Comparison of ENCODE assay signal across 17 cellular contexts in the genomic region with DNA sequence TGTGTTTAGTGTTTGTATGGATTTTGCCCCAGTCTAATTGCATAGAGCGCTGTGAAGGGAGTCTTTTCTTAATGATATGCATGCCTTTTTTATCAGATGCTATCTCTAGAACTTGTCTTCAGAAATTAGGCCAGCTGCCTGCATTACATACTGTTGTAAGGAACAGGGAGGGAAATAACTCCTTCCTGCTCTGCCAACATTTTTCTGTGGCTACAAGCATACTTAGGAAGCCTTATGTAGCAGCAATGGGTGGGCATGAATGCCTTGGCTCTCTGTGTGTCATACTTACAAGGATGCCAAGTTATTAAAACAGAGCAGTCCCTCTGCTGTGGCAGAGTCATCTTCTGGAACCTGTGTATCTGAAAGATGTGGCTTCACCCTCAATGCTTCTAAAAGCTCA.
DNase-seq lines count a peak whose midpoint lies in the region; ATAC-seq and TF ChIP-seq lines count a peak whose summit lies in the region.
"Had no signal": no experiment of that assay in that cellular context is flagged by ENCODE, and none has a peak within 500 bp of the region (broad histone marks: within the 10 kb centered on the region; RNA-seq: fewer than 3 reads in every experiment).

No MANE protein-coding gene starts in this region.

- no peaks in the 10 kb centered on the region for H3K9me3 Mint-ChIP-seq in T-helper 2 cell treated with Interferon-gamma antibody and Interleukin-4, amounts not matched to agents 5 μg/mL and 100 μg/mL, for 36 hours
- H3K9me3 Mint-ChIP-seq: IgD-negative memory B cell had no signal

- DNase-seq in NCI-H69 (lab: John Stamatoyannopoulos, UW): peak; percentile 37
- peak; percentile 57 for DNase-seq in astrocyte of the hippocampus (ENCODE audit: low read depth, low spot score)
- DNase-seq in fibroblast of pulmonary artery (ENCODE audit: low read depth): peak; percentile 20
- peak; percentile 17 for DNase-seq in retinal pigment epithelial cell (ENCODE audit: low read depth)
- DNase-seq in HuH-7.5 (ENCODE audit: low spot score): no peak
- DNase-seq in NCI-H1092 treated with DMSO at 0.1 percent for 48 hours (lab: John Stamatoyannopoulos, UW): no peak
- no peak for DNase-seq in T-helper 2 cell treated with Interferon-gamma antibody and Interleukin-4, amounts not matched to agents 5 μg/mL and 100 μg/mL, for 36 hours (ENCODE audit: low spot score)
- DNase-seq: DMS153, H7, NCI-H146, NCI-H446, NCI-H748 treated with DMSO at 0.1 percent for 48 hours, Peyer's patch, SHP77 had no signal

- H3K36me3 Mint-ChIP-seq in T-helper 2 cell treated with Interferon-gamma antibody and Interleukin-4, amounts not matched to agents 5 μg/mL and 100 μg/mL, for 36 hours (ENCODE audit: low read depth): no peaks in the 10 kb centered on the region
- H3K36me3 Mint-ChIP-seq: IgD-negative memory B cell had no signal

- H3K4me3 ChIP-seq in fibroblast of pulmonary artery (replicated peaks; ENCODE audit: low read depth, low read length) (no peak overlapping the region), retinal pigment epithelial cell (ENCODE audit: low read length) (no peak overlapping the region)
- H3K4me3 ChIP-seq: BLaER1 treated with 17β-estradiol and CSF1 and Interleukin-3, amounts not matched to agents 10 nM and 100 nM; Peyer's patch had no signal

- no peaks in the 10 kb centered on the region for H3K4me1 Mint-ChIP-seq in T-helper 2 cell treated with Interferon-gamma antibody and Interleukin-4, amounts not matched to agents 5 μg/mL and 100 μg/mL, for 36 hours (ENCODE audit: low read depth)
- H3K4me1 Mint-ChIP-seq: IgD-negative memory B cell had no signal

- no peak for TF ChIP-seq CTCF in fibroblast of pulmonary artery (IDR thresholded peaks at IDR 0.05; ENCODE audit: low read length, missing control alignments)
- no peak for TF ChIP-seq CTCF in retinal pigment epithelial cell (conservative IDR thresholded peaks at IDR 0.05; ENCODE audit: low read depth, low read length)

- no peak overlapping the region for H3K4me3 Mint-ChIP-seq in T-helper 2 cell treated with Interferon-gamma antibody and Interleukin-4, amounts not matched to agents 5 μg/mL and 100 μg/mL, for 36 hours
- H3K4me3 Mint-ChIP-seq: IgD-negative memory B cell had no signal

- no peaks in the 10 kb centered on the region for H3K27me3 Mint-ChIP-seq in T-helper 2 cell treated with Interferon-gamma antibody and Interleukin-4, amounts not matched to agents 5 μg/mL and 100 μg/mL, for 36 hours (ENCODE audit: low read depth)
- H3K27me3 Mint-ChIP-seq: IgD-negative memory B cell had no signal

- no peak overlapping the region for H3K27ac Mint-ChIP-seq in T-helper 2 cell treated with Interferon-gamma antibody and Interleukin-4, amounts not matched to agents 5 μg/mL and 100 μg/mL, for 36 hours
- H3K27ac Mint-ChIP-seq: IgD-negative memory B cell had no signal

- ATAC-seq in GM18907 (IDR thresholded peaks at IDR 0.05; ENCODE audit: unreplicated experiment): no peak

Comparison
In these comparisons a context has a peak if more than half of its experiments do, and no peak if none do; other contexts are left out.
1. DNase-seq: peak in NCI-H69 (single experiment), astrocyte of the hippocampus (single experiment), fibroblast of pulmonary artery (single experiment) and retinal pigment epithelial cell (single experiment); none in HuH-7.5 (single experiment), NCI-H1092 treated with DMSO at 0.1 percent for 48 hours (single experiment) and T-helper 2 cell treated with Interferon-gamma antibody and Interleukin-4, amounts not matched to agents 5 μg/mL and 100 μg/mL, for 36 hours (single experiment).